7 cellular contexts compared by ENCODE assay signal in the genomic region with DNA sequence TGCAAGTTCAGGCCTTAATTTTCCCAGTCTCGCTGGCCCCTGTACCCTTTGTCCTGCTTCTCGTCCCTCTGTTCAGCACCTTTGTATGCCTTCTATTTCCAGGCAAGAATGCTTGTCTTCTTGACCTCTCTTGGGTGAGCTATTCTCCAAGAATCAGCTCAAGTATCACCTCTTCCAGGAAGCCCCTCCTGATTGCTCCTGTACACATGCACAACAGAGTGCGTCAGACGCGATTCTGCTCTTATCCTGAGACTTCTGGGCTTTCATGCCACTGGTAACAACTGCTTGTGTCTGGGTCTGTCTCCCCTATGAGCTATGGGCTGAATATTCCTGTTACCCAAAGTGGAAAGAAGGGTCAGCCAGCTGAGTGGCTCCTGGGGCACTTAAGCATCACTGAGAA.
"Had no signal": no experiment of that assay in that cellular context is flagged by ENCODE, and none has a peak within 500 bp of the region (broad histone marks: within the 10 kb centered on the region; RNA-seq: fewer than 3 reads in every experiment).

No MANE protein-coding gene starts in this region.

- H3K4me1 ChIP-seq: HAP-1 had no signal

- H3K4me2 ChIP-seq: GM23338 had no signal

- H3K4me3 ChIP-seq: GM23248, GM23338, HAP-1 had no signal

- H3K9me3 ChIP-seq: HAP-1 had no signal

- H3K36me3 ChIP-seq: HAP-1 had no signal

- H3K9ac ChIP-seq: GM23248 had no signal

- FAIRE-seq: H54 had no signal

- DNase-seq: GM23248, GOT3, HCEC 1CT, HFFc6 had no signal

- H3K27ac ChIP-seq: GM23248 had no signal

- H2AFZ ChIP-seq: GM23248, GM23338 had no signal
